In genomic region chr17:43779145-43780125, GRCh38 we compare ENCODE assay signal across 8 cellular contexts. TPM values are rescaled to one million over a fixed set of nuclear protein-coding genes. Genes with fewer than 3 reads are reported as not detected.
A peak's percentile ranks its signal among the peaks of the same experiment; 100 is the strongest.
DNase-seq lines count a peak whose midpoint lies in the region; ATAC-seq and TF ChIP-seq lines count a peak whose summit lies in the region.

No MANE protein-coding gene starts in this region.

- TF ChIP-seq CTCF in epithelial cell of esophagus (IDR thresholded peaks at IDR 0.05; ENCODE audit: insufficient read depth, low read depth, low read length, missing control alignments) (no peak), neural cell (IDR thresholded peaks at IDR 0.05; ENCODE audit: poor library complexity, severe bottlenecking) (peak; percentile 58)

- peak overlapping the region; percentile 88 for H3K4me2 ChIP-seq in neural cell (ENCODE audit: low read length)

- H4K20me1 ChIP-seq in neural cell (ENCODE audit: insufficient read depth): no peaks in the 10 kb centered on the region

- no peaks in the 10 kb centered on the region for H3K9me3 ChIP-seq in neural cell (ENCODE audit: low read length)

- TF ChIP-seq EP300 in neural cell (conservative IDR thresholded peaks at IDR 0.05; ENCODE audit: poor library complexity, severe bottlenecking): no peak

- H3K27ac ChIP-seq in neural cell (ENCODE audit: low read length): peak overlapping the region; percentile 70

- no peaks in the 10 kb centered on the region for H3K27me3 ChIP-seq in neural cell (ENCODE audit: insufficient read depth, low read depth, low read length)

- TF ChIP-seq RAD21 in neural cell (conservative IDR thresholded peaks at IDR 0.05): peak; percentile 31

- ATAC-seq in HG03135 (IDR thresholded peaks at IDR 0.05; ENCODE audit: unreplicated experiment) (peak; percentile 10), SK-N-SH treated with all-trans-retinoic acid at 6 μM for 48 hours (peak; percentile 38), HG02588 (IDR thresholded peaks at IDR 0.05; ENCODE audit: unreplicated experiment) (no peak)

- peak overlapping the region; percentile 98 for H3K9ac ChIP-seq in neural cell (ENCODE audit: low read length)

- H3K4me3 ChIP-seq in epithelial cell of esophagus (ENCODE audit: low read length) (peak overlapping the region; percentile 72), neural cell (ENCODE audit: low read length) (peak overlapping the region; percentile 89)

- H2AFZ ChIP-seq in neural cell (ENCODE audit: low read depth, low read length): peak overlapping the region; percentile 73

- H3K36me3 ChIP-seq in neural cell (ENCODE audit: insufficient read depth, low read length): no peaks in the 10 kb centered on the region

- no peaks in the 10 kb centered on the region for H3F3A ChIP-seq in neural cell (ENCODE audit: insufficient read depth, low read length, poor library complexity, severe bottlenecking)

- DNase-seq in DMS 273 (lab: John Stamatoyannopoulos, UW; ENCODE audit: unreplicated experiment) (peak; percentile 86), epithelial cell of esophagus (ENCODE audit: low read depth) (no peak), NCI-H1694 (lab: John Stamatoyannopoulos, UW) (no peak), NCI-H2171 (lab: John Stamatoyannopoulos, UW) (no peak)

- H3K9me2 ChIP-seq in neural cell (ENCODE audit: insufficient read depth, low read length): no peaks in the 10 kb centered on the region

- H3K79me2 ChIP-seq in neural cell (replicated peaks; ENCODE audit: insufficient read depth, low read length): peaks cover 5% of the 10 kb centered on the region

TF ChIP-seq in SK-N-SH treated with all-trans-retinoic acid at 6 μM for 48 hours, 23 proteins besides CTCF, POLR2A, EP300 and RAD21:
- TF ChIP-seq OSR1 (CRISPR knock-in tag; IDR thresholded peaks at IDR 0.05) (no peak), BACH2 (CRISPR knock-in tag; IDR thresholded peaks at IDR 0.05; ENCODE audit: borderline replicate concordance) (no peak), POU6F1 (CRISPR knock-in tag; IDR thresholded peaks at IDR 0.05; ENCODE audit: borderline replicate concordance, low read depth) (no peak), ZNF70 (CRISPR knock-in tag; IDR thresholded peaks at IDR 0.05) (no peak), ZC3H10 (CRISPR knock-in tag; IDR thresholded peaks at IDR 0.05) (no peak), GLIS3 (CRISPR knock-in tag; IDR thresholded peaks at IDR 0.05) (no peak), ISL1 (CRISPR knock-in tag; IDR thresholded peaks at IDR 0.05) (no peak), CSDC2 (CRISPR knock-in tag; IDR thresholded peaks at IDR 0.05) (no peak), ARNTL (CRISPR knock-in tag; IDR thresholded peaks at IDR 0.05; ENCODE audit: borderline replicate concordance, low read depth) (no peak)

TF ChIP-seq in neural cell, 6 proteins besides CTCF, POLR2A, EP300 and RAD21:
- TF ChIP-seq POLR2AphosphoS5 (IDR thresholded peaks at IDR 0.05) (no peak), EZH2 (IDR thresholded peaks at IDR 0.05; ENCODE audit: borderline replicate concordance, insufficient read depth, low read length, poor library complexity, severe bottlenecking) (no peak), REST (IDR thresholded peaks at IDR 0.05; ENCODE audit: borderline replicate concordance) (no peak), MXI1 (conservative IDR thresholded peaks at IDR 0.05; ENCODE audit: poor library complexity, severe bottlenecking) (no peak), TAF1 (IDR thresholded peaks at IDR 0.05; ENCODE audit: low read depth) (no peak), SMC3 (conservative IDR thresholded peaks at IDR 0.05; ENCODE audit: poor library complexity) (no peak)

RNA-seq across cellular contexts. Expression of gene DUSP3, which starts 0.7 kb away (rescaled TPM):
- polyA plus RNA-seq in neural cell: 38.7 and 38.8 TPM in 2 replicates
- polyA minus RNA-seq in neural cell: 58.2 and 65.9 TPM in 2 replicates

RNA-seq across cellular contexts. Expression of gene CFAP97D1, which starts 0.8 kb away (rescaled TPM):
- 0.09 TPM in 1 of 2 replicates, not detected in the other for polyA plus RNA-seq in neural cell
- polyA minus RNA-seq in neural cell: 0.23 and 0.24 TPM in 2 replicates

RNA-seq across cellular contexts. Expression of gene SOST, which starts 20.8 kb away (rescaled TPM):
- 0.10 TPM in 1 of 2 replicates, not detected in the other for polyA plus RNA-seq in neural cell
- polyA minus RNA-seq in neural cell: not detected in 2 replicates

RNA-seq across cellular contexts. Expression of gene MPP3, which starts 53.5 kb away (rescaled TPM):
- 48.1 and 67.2 TPM in 2 replicates for polyA plus RNA-seq in neural cell
- polyA minus RNA-seq in neural cell: 40.2 and 41.6 TPM in 2 replicates
